8 cellular contexts compared by ENCODE assay signal in the genomic region with DNA sequence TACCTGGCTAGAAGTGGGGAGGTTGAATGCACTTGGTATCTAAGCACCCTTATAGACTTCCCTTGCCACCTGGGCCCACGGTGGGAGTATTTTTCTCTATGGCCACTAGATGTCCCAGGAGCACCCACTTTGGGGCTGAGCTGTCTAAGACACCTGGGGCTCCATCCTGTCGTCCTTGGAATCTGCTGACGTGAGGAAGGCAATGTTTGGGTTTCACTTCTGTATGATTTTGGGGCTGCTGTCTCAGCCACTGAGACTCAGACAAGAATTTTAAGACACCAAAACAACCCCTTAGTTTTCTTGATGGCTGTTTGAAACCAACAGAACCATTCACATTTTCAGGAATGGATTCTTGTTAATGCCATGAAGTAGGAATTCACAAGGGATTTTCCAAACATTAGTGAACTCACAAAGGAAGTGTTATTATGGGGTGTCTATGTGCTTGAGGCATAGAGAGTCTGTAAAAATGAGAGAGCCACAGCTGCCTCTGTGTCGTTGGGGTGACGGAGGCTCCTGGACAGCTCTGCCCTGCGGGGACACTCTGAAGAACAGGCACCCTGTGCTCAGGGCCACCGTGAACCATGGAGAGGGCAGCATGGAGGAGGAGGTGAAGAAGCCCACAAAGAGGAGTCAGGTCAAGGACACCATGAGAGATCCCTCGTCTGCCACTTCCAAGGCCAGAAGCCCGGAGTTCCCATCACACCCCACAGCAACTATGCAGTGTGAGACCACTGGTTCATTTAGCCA.
DNase-seq lines count a peak whose midpoint lies in the region; ATAC-seq and TF ChIP-seq lines count a peak whose summit lies in the region.

No MANE protein-coding gene starts in this region.

- TF ChIP-seq CTCF in GM10266 (IDR thresholded peaks at IDR 0.05; ENCODE audit: control insufficient read depth, insufficient read depth, low read depth, missing control alignments) (peak; percentile 70), HCT116 (IDR thresholded peaks at IDR 0.05 in 2 of 3, conservative IDR thresholded peaks at IDR 0.05 in 1 of 3; ENCODE audit: borderline replicate concordance in 1 of 3, insufficient read depth in 1 of 3, low read depth in 2 of 3, low read length in 2 of 3) (peak; percentile 79 to 83 (median 82)), astrocyte of the spinal cord (IDR thresholded peaks at IDR 0.05; ENCODE audit: low read depth, low read length) (peak; percentile 78)

- POLR2A ChIA-PET in HCT116 (lab: Charles Lee), result interaction anchor here (1.4 kb wide), 1 partner anchor 107 kb away, joined by 4 read pairs; a partner anchor contains a TSS

- H4K20me1 ChIP-seq in HCT116 (ENCODE audit: insufficient read depth), result no peaks in the 10 kb centered on the region

- H3K27me3 ChIP-seq in HCT116 (ENCODE audit: insufficient read depth, low read length), result no peaks in the 10 kb centered on the region

- RAD21 ChIA-PET in HCT116 (lab: Charles Lee; ENCODE audit: low non-redundant PET in 1 of 2, low total read pairs in 2 of 2, uncharacterized antibody in 2 of 2, unreplicated experiment in 2 of 2), result interaction anchor here (0.7 to 1.9 kb wide), 8 partner anchors 32 to 175 kb away, joined by 3 to 5 read pairs (median 3); a partner anchor contains a TSS

- H3K27ac ChIP-seq in HCT116 (ENCODE audit: low read depth, low read length), result 0 out of 2 replicates have a peak overlapping the region, but pooled peaks have one; percentile 17

- H3K4me1 ChIP-seq in HCT116 (ENCODE audit: control insufficient read depth in 1 of 2, insufficient read depth in 2 of 2, low read length in 2 of 2), result peaks cover 11 to 19% of the 10 kb centered on the region in 2 experiments

- no peaks in the 10 kb centered on the region for H3K9me2 ChIP-seq in HCT116 (ENCODE audit: insufficient read depth)

- no TSS peak for BruUV-seq in HCT116 (replicated peaks; lab: Mats Ljungman, UMichigan)

- no peak for TF ChIP-seq POLR2A in HCT116 (IDR thresholded peaks at IDR 0.05; ENCODE audit: borderline replicate concordance, extremely low read depth, insufficient read depth, insufficient read length)

- intact Hi-C loops in HCT116 (cut with micrococcal nuclease), result loop anchor here (1.0 to 10.0 kb wide), 3 partner anchors 91 to 167 kb away; a partner anchor contains a TSS

- TF ChIP-seq RAD21 in HCT116 (IDR thresholded peaks at IDR 0.05; ENCODE audit: low read depth), result peak; percentile 91

- ATAC-seq in HCT116 (peak; percentile 100), GM18870 (IDR thresholded peaks at IDR 0.05; ENCODE audit: unreplicated experiment) (no peak)

- no peaks in the 10 kb centered on the region for H3K36me3 ChIP-seq in HCT116 (ENCODE audit: control insufficient read depth in 1 of 2, insufficient read depth in 2 of 2, low read length in 2 of 2)

- H2AFZ ChIP-seq in HCT116 (ENCODE audit: low read depth, low read length, poor library complexity, severe bottlenecking), result peak overlapping the region; percentile 74

- H3K9me3 ChIP-seq in HCT116 (ENCODE audit: control insufficient read depth in 1 of 2, insufficient read depth in 1 of 2, low read depth in 1 of 2, low read length in 2 of 2), result no peaks in the 10 kb centered on the region

- in situ Hi-C loops in astrocyte of the spinal cord (cut with HindIII; ENCODE audit: low sequenced_read_pairs), result no loop called here

- H3K4me2 ChIP-seq in HCT116 (ENCODE audit: low read length), result peak overlapping the region; percentile 66

- no peaks in the 10 kb centered on the region for H3K79me2 ChIP-seq in HCT116 (ENCODE audit: insufficient read depth, low read length)

- no peak overlapping the region for H3K9ac ChIP-seq in HCT116 (ENCODE audit: low read length)

- peak overlapping the region in 1 of 2 experiments; percentile 29; a peak in 1 of 4 replicates for H3K4me3 ChIP-seq in HCT116 (replicated peaks in 1 of 2; ENCODE audit: low read depth in 1 of 2, low read length in 2 of 2)
- no peak overlapping the region for H3K4me3 ChIP-seq in astrocyte of the spinal cord (ENCODE audit: low read depth, low read length)

- CTCF ChIA-PET in HCT116 (lab: Charles Lee), result interaction anchor here (0.6 to 3.2 kb wide), 16 partner anchors 10 to 177 kb away, joined by 3 to 38 read pairs (median 4); no protein-coding TSS in a partner anchor

- peak; percentile 83 for DNase-seq in GM10266 (ENCODE audit: extremely low spot score)
- peak; percentile 81 for DNase-seq in HCT116 (ENCODE audit: low read depth, low spot score)
- DNase-seq in NCI-H1048 (lab: John Stamatoyannopoulos, UW), result peak; percentile 15
- DNase-seq in T-helper 1 cell, result peak; percentile 28 to 74 (median 32)
- DNase-seq in astrocyte of the spinal cord (ENCODE audit: low read depth, low spot score), result peak; percentile 76
- DNase-seq in inferior parietal cortex (ENCODE audit: extremely low spot score), result peak; percentile 90
- peak; percentile 23 to 29 for DNase-seq in stimulated activated CD4-positive, alpha-beta T cell treated with anti-CD3 and anti-CD28 coated beads, Interleukin-1b, Interleukin-23, amount 100 ng/mL, for 1 hour (ENCODE audit: low read depth in 2 of 2)

TF ChIP-seq in HCT116, 20 proteins besides CTCF, POLR2A, EP300 and RAD21:
- TF ChIP-seq YY1 (IDR thresholded peaks at IDR 0.05; ENCODE audit: extremely low read depth, insufficient replicate concordance, low read depth, low read length), result peak; percentile 31
- TF ChIP-seq CBX3 (IDR thresholded peaks at IDR 0.05; ENCODE audit: low read depth), result 0 out of 2 replicates have a peak, but pooled peaks have one; percentile 20
- no peak for TF ChIP-seq FOSL1 (IDR thresholded peaks at IDR 0.05; ENCODE audit: low read depth)

Comparison
In these comparisons a context has a peak if more than half of its experiments do, and no peak if none do; other contexts are left out.
1. DNase-seq: peak in every context shown above with its lines; median percentile 90 in inferior parietal cortex; 83 in GM10266; 81 in HCT116; 76 in astrocyte of the spinal cord; 32 in T-helper 1 cell; 26 in stimulated activated CD4-positive, alpha-beta T cell treated with anti-CD3 and anti-CD28 coated beads, Interleukin-1b, Interleukin-23, amount 100 ng/mL, for 1 hour; 15 in NCI-H1048.